In genomic region chr6:32895006-32895345, GRCh38 we compare ENCODE assay signal across 8 cellular contexts. TPM values are rescaled to one million over a fixed set of nuclear protein-coding genes. Genes with fewer than 3 reads are reported as not detected.
DNase-seq lines count a peak whose midpoint lies in the region; TF ChIP-seq lines count a peak whose summit lies in the region.

No MANE protein-coding gene starts in this region.

- H3K27ac ChIP-seq in left ventricle myocardium inferior (replicated peaks) (peak overlapping the region; percentile 92), skin epidermis (peak overlapping the region in 20 of 21 experiments; percentile 76 to 95 (median 86))

- H3K27me3 ChIP-seq in left ventricle myocardium inferior (ENCODE audit: low read depth), result no peaks in the 10 kb centered on the region

- H3K4me1 ChIP-seq in left ventricle myocardium inferior, result peaks cover 19% of the 10 kb centered on the region

- H3K9me3 Mint-ChIP-seq in activated naive CD4-positive, alpha-beta T cell treated with anti-CD3 and anti-CD28 coated beads, Interleukin-2, amount 50 U/mL, for 24 hours, result no peaks in the 10 kb centered on the region

- H3K4me1 Mint-ChIP-seq in activated naive CD4-positive, alpha-beta T cell treated with anti-CD3 and anti-CD28 coated beads, Interleukin-2, amount 50 U/mL, for 24 hours, result peaks cover 30% of the 10 kb centered on the region

- TF ChIP-seq CTCF in WI38 (IDR thresholded peaks at IDR 0.05; ENCODE audit: low read depth, low read length) (no peak), left ventricle myocardium inferior (IDR thresholded peaks at IDR 0.05; ENCODE audit: borderline replicate concordance) (no peak)

- intact Hi-C loops in left ventricle myocardium inferior (cut with micrococcal nuclease), result no loop called here

- H3K9me3 ChIP-seq in left ventricle myocardium inferior (replicated peaks), result no peaks in the 10 kb centered on the region

- H3K4me3 Mint-ChIP-seq in activated naive CD4-positive, alpha-beta T cell treated with anti-CD3 and anti-CD28 coated beads, Interleukin-2, amount 50 U/mL, for 24 hours, result peak overlapping the region; percentile 94

- peaks cover 2% of the 10 kb centered on the region for H3K36me3 Mint-ChIP-seq in activated naive CD4-positive, alpha-beta T cell treated with anti-CD3 and anti-CD28 coated beads, Interleukin-2, amount 50 U/mL, for 24 hours

- H3K36me3 ChIP-seq in left ventricle myocardium inferior, result no peaks in the 10 kb centered on the region

- DNase-seq in activated naive CD4-positive, alpha-beta T cell (lab: John Stamatoyannopoulos, UW), result no peak
- DNase-seq in left ventricle myocardium inferior (no peak), hypothalamus (lab: John Stamatoyannopoulos, UW) (no peak), NCI-H2196 treated with DMSO at 0.1 percent for 48 hours (lab: John Stamatoyannopoulos, UW; ENCODE audit: unreplicated experiment) (no peak), NCI-H2029 treated with DMSO at 0.1 percent for 48 hours (lab: John Stamatoyannopoulos, UW) (no peak)

- H3K27me3 Mint-ChIP-seq in activated naive CD4-positive, alpha-beta T cell treated with anti-CD3 and anti-CD28 coated beads, Interleukin-2, amount 50 U/mL, for 24 hours, result no peaks in the 10 kb centered on the region

- H3K27ac Mint-ChIP-seq in activated naive CD4-positive, alpha-beta T cell treated with anti-CD3 and anti-CD28 coated beads, Interleukin-2, amount 50 U/mL, for 24 hours, result peak overlapping the region; percentile 68

- H3K4me3 ChIP-seq in WI38 (ENCODE audit: low read depth, low read length), result peak overlapping the region; percentile 78
- H3K4me3 ChIP-seq in left ventricle myocardium inferior, result peak overlapping the region; percentile 81
- H3K4me3 ChIP-seq in skin epidermis, result peak overlapping the region; percentile 61 to 91 (median 78)

RNA-seq across cellular contexts. Expression of gene PSMB9, which starts 41.0 kb away (rescaled TPM):
- 13.4 TPM for total RNA-seq in left ventricle myocardium inferior

RNA-seq across cellular contexts. Expression of gene TAP1, which starts 41.5 kb away (rescaled TPM):
- 15.5 TPM for total RNA-seq in left ventricle myocardium inferior

RNA-seq across cellular contexts. Expression of gene HLA-DMB, which starts 45.9 kb away (rescaled TPM):
- total RNA-seq in left ventricle myocardium inferior, result 9.1 TPM

RNA-seq across cellular contexts. Expression of gene PSMB8, which starts 51.1 kb away (rescaled TPM):
- 13.2 TPM for total RNA-seq in left ventricle myocardium inferior

RNA-seq across cellular contexts. Expression of gene TAP2, which starts 56.4 kb away (rescaled TPM):
- 22.4 TPM for total RNA-seq in left ventricle myocardium inferior
